In genomic region chr15:96354731-96355560, GRCh38 we compare ENCODE assay signal across 8 cellular contexts. TPM values are rescaled to one million over a fixed set of nuclear protein-coding genes. Genes with fewer than 3 reads are reported as not detected.
DNase-seq lines count a peak whose midpoint lies in the region; ATAC-seq and TF ChIP-seq lines count a peak whose summit lies in the region.

No MANE protein-coding gene starts in this region.

- POLR2A ChIA-PET in naive thymus-derived CD8-positive, alpha-beta T cell (lab: Charles Lee): no interaction called here

- H3K27me3 ChIP-seq in HL-60 (ENCODE audit: insufficient read depth, poor library complexity, severe bottlenecking) (no peaks in the 10 kb centered on the region), adipocyte (replicated peaks; ENCODE audit: control insufficient read depth, insufficient read depth, low read length) (no peaks in the 10 kb centered on the region), stomach (peaks cover 0 to 74% (median 16%) of the 10 kb centered on the region in 3 donors)

- peaks cover 14 to 29% (median 25%) of the 10 kb centered on the region in 4 donors for H3K4me1 Mint-ChIP-seq in naive thymus-derived CD8-positive, alpha-beta T cell
- H3K4me1 Mint-ChIP-seq in activated naive CD4-positive, alpha-beta T cell treated with anti-CD3 and anti-CD28 coated beads for 36 hours (ENCODE audit: low read depth): peaks cover 32% of the 10 kb centered on the region

- H3K9me3 Mint-ChIP-seq in naive thymus-derived CD8-positive, alpha-beta T cell: peaks cover 0 to 19% (median 0%) of the 10 kb centered on the region in 9 donors
- no peaks in the 10 kb centered on the region for H3K9me3 Mint-ChIP-seq in activated naive CD4-positive, alpha-beta T cell treated with anti-CD3 and anti-CD28 coated beads for 36 hours

- H3K9ac ChIP-seq in adipocyte (ENCODE audit: low read length): peak overlapping the region; percentile 92

- intact Hi-C loops in stomach (cut with DNase I; ENCODE audit: low total_unique reads): no loop called here
- intact Hi-C loops in activated naive CD4-positive, alpha-beta T cell treated with anti-CD3 and anti-CD28 coated beads for 36 hours (cut with micrococcal nuclease): loop anchor here (5.0 to 10.0 kb wide), 2 partner anchors 1680 to 1773 kb away; no protein-coding TSS in a partner anchor

- peak; percentile 34 for TF ChIP-seq CTCF in HL-60 (IDR thresholded peaks at IDR 0.05; ENCODE audit: insufficient read depth, low read length)
- peak in 5 of 7 experiments; percentile 29 to 87 (median 52) for TF ChIP-seq CTCF in stomach (IDR thresholded peaks at IDR 0.05)

- H3K4me3 Mint-ChIP-seq in naive thymus-derived CD8-positive, alpha-beta T cell: peak overlapping the region in 1 of 10 donors; percentile 29
- no peak overlapping the region for H3K4me3 Mint-ChIP-seq in activated naive CD4-positive, alpha-beta T cell treated with anti-CD3 and anti-CD28 coated beads for 36 hours

- peaks cover 0 to 9% (median 2%) of the 10 kb centered on the region in 3 donors for H3K36me3 Mint-ChIP-seq in naive thymus-derived CD8-positive, alpha-beta T cell
- H3K36me3 Mint-ChIP-seq in activated naive CD4-positive, alpha-beta T cell treated with anti-CD3 and anti-CD28 coated beads for 36 hours (ENCODE audit: low read depth): no peaks in the 10 kb centered on the region

- TF ChIP-seq EP300 in stomach (IDR thresholded peaks at IDR 0.05): no peak

- CTCF ChIA-PET in activated naive CD4-positive, alpha-beta T cell treated with anti-CD3 and anti-CD28 coated beads for 36 hours (lab: Charles Lee): interaction anchor here (1.3 kb wide), 1 partner anchor 27 kb away, joined by 4 read pairs; no protein-coding TSS in a partner anchor

- no peak for ATAC-seq in naive thymus-derived CD8-positive, alpha-beta T cell

- H3K4me3 ChIP-seq in HL-60 (replicated peaks; ENCODE audit: insufficient read depth, low read length): peak overlapping the region; percentile 42
- H3K4me3 ChIP-seq in adipocyte (ENCODE audit: low read length): peak overlapping the region; percentile 85
- H3K4me3 ChIP-seq in stomach: peak overlapping the region; percentile 51 to 67 (median 56)

- 1 to 8% (median 4%) methylated on average over 13 to 15 of the region's 15 CpGs for whole genome bisulfite sequencing in stomach, 5 donors

- TF ChIP-seq POLR2A in stomach (IDR thresholded peaks at IDR 0.05): no peak

- DNase-seq in HL-60 (ENCODE audit: low read depth in 1 of 2, low spot score in 1 of 2) (peak in 1 of 2 experiments; percentile 79), adipocyte (ENCODE audit: low read depth) (peak; percentile 91), hepatic stellate cell (ENCODE audit: low spot score) (peak; percentile 82), stomach (no peak), T1000 (lab: John Stamatoyannopoulos, UW) (no peak)
- no peak for DNase-seq in naive thymus-derived CD8-positive, alpha-beta T cell
- DNase-seq in activated naive CD4-positive, alpha-beta T cell treated with anti-CD3 and anti-CD28 coated beads for 36 hours: no peak
- DNase-seq in activated CD8-positive, alpha-beta memory T cell treated with anti-CD3 and anti-CD28 coated beads, Interleukin-2, amount 50 U/mL, for 48 hours: no peak

- peaks cover 39 to 61% (median 53%) of the 10 kb centered on the region in 5 donors for H3K27me3 Mint-ChIP-seq in naive thymus-derived CD8-positive, alpha-beta T cell
- peaks cover 72% of the 10 kb centered on the region for H3K27me3 Mint-ChIP-seq in activated naive CD4-positive, alpha-beta T cell treated with anti-CD3 and anti-CD28 coated beads for 36 hours (ENCODE audit: low read depth)

- H3K9me3 ChIP-seq in adipocyte (ENCODE audit: control insufficient read depth, low read length) (no peaks in the 10 kb centered on the region), stomach (no peaks in the 10 kb centered on the region)

- H3K27ac ChIP-seq in HL-60 (replicated peaks) (peak overlapping the region; percentile 94), stomach (peak overlapping the region; percentile 96 to 99 (median 97))

- no peak overlapping the region for H3K27ac Mint-ChIP-seq in naive thymus-derived CD8-positive, alpha-beta T cell
- H3K27ac Mint-ChIP-seq in activated naive CD4-positive, alpha-beta T cell treated with anti-CD3 and anti-CD28 coated beads for 36 hours: no peak overlapping the region

- peaks cover 5% of the 10 kb centered on the region for H3K36me3 ChIP-seq in adipocyte (ENCODE audit: control insufficient read depth, insufficient read depth, low read length, severe bottlenecking)
- no peaks in the 10 kb centered on the region for H3K36me3 ChIP-seq in stomach

- H3K4me1 ChIP-seq in adipocyte (ENCODE audit: control insufficient read depth, insufficient read depth, low read length) (peaks cover 44% of the 10 kb centered on the region), stomach (peaks cover 47 to 85% (median 73%) of the 10 kb centered on the region in 4 donors)

RNA-seq across cellular contexts. Expression of gene NR2F2, which starts 24.4 kb away (rescaled TPM):
- total RNA-seq in stomach: 10 to 100 TPM; 36.8 to 96.2 (median 63.0) TPM
- 10 to 100 TPM; 30.9 to 47.4 (median 39.7) TPM for polyA plus RNA-seq in stomach
- not detected for total RNA-seq in naive thymus-derived CD8-positive, alpha-beta T cell
- not detected for polyA plus RNA-seq in naive thymus-derived CD8-positive, alpha-beta T cell
- total RNA-seq in activated naive CD4-positive, alpha-beta T cell treated with anti-CD3 and anti-CD28 coated beads for 36 hours: not detected

Comparison
In these comparisons a context has a peak if more than half of its experiments do, and no peak if none do; other contexts are left out.
1. DNase-seq: peak in adipocyte (single experiment) and hepatic stellate cell (single experiment); none in stomach (single experiment), naive thymus-derived CD8-positive, alpha-beta T cell (0 of 10), activated naive CD4-positive, alpha-beta T cell treated with anti-CD3 and anti-CD28 coated beads for 36 hours (single experiment), activated CD8-positive, alpha-beta memory T cell treated with anti-CD3 and anti-CD28 coated beads, Interleukin-2, amount 50 U/mL, for 48 hours (single experiment) and T1000 (single experiment).
2. RNA of gene NR2F2, which starts 24.4 kb away (total RNA-seq): 36.8 to 96.2 TPM in stomach; not detected in naive thymus-derived CD8-positive, alpha-beta T cell and not detected in activated naive CD4-positive, alpha-beta T cell treated with anti-CD3 and anti-CD28 coated beads for 36 hours; every median in the first group is over 10 times any median in the second.
3. Peak in every context shown above with its lines, with median percentiles within 50 percentile points of each other: H3K4me3 ChIP-seq.